In the genomic region with DNA sequence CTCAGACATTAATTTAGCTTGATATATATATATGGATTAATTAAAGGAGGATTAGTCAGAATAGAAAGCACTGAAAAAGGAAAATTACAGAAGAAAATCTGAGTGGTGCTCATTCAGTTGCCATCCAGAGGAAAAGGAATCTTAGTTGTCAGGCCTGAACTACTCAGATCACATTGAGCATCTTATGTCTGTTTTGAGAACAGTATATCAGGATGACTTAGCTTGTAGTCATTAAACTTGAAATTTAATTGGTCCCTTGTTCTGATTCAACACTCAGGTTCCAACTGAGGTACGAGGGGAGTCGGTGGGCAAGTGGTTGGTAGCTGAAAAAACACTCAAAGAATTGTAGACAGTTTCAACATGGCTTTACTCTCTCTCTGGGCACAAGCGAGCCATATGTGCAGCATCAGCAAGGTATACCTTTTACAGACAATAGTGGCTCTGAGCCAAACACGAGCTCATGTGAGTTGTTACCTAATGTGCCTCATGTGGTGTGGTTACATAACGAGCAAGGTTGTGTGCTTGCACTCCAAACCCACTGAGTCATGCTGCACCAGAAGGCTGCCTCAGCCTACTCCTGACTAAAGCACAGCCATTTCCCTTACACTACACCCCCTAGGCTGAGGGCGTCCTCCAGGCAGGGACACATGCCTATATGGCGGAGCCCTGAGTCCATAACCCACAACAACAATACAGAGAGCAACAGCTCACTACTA, we compare ENCODE assay signal across 19 cellular contexts.
DNase-seq lines count a peak whose midpoint lies in the region; ATAC-seq and TF ChIP-seq lines count a peak whose summit lies in the region.
"Had no signal": no experiment of that assay in that cellular context is flagged by ENCODE, and none has a peak within 500 bp of the region (broad histone marks: within the 10 kb centered on the region; RNA-seq: fewer than 3 reads in every experiment).

No MANE protein-coding gene starts in this region.

- ATAC-seq in stimulated activated effector memory CD8-positive, alpha-beta T cell treated with anti-CD3 and anti-CD28 coated beads, Interleukin-12 subunit alpha, Interleukin-12 subunit beta, amount 100 ng/mL, for 72 hours: peak; percentile 8
- ATAC-seq: GM12878, left cardiac atrium had no signal

- CTCF ChIA-PET in RWPE1 (lab: Yijun Ruan, JAX) (interaction anchor here (0.6 kb wide), 1 partner anchor 158 kb away, joined by 3 read pairs; no protein-coding TSS in a partner anchor), A673 (lab: Charles Lee) (no interaction called here)

- H3K4me3 Mint-ChIP-seq in stimulated activated effector memory CD8-positive, alpha-beta T cell treated with anti-CD3 and anti-CD28 coated beads, Interleukin-12 subunit alpha, Interleukin-12 subunit beta, amount 100 ng/mL, for 72 hours: no peak overlapping the region
- H3K4me3 Mint-ChIP-seq: CD4-positive, alpha-beta memory T cell had no signal

- no peaks in the 10 kb centered on the region for H3K27me3 ChIP-seq in A673 (replicated peaks; ENCODE audit: insufficient read depth, low read depth, low read length, poor library complexity)
- H3K27me3 ChIP-seq: right atrium auricular region, vagina had no signal

- no TSS peak for BruUV-seq in A673 (replicated peaks; lab: Mats Ljungman, UMichigan)

- no peak overlapping the region for H3K27ac ChIP-seq in RWPE1
- no peak overlapping the region for H3K27ac ChIP-seq in A673 (ENCODE audit: low read depth, low read length, poor library complexity, severe bottlenecking)
- H3K27ac ChIP-seq: right atrium auricular region, SK-N-MC, vagina had no signal

- no peaks in the 10 kb centered on the region for H3K36me3 Mint-ChIP-seq in stimulated activated effector memory CD8-positive, alpha-beta T cell treated with anti-CD3 and anti-CD28 coated beads, Interleukin-12 subunit alpha, Interleukin-12 subunit beta, amount 100 ng/mL, for 72 hours
- H3K36me3 Mint-ChIP-seq: CD4-positive, alpha-beta memory T cell had no signal

- no peaks in the 10 kb centered on the region for H3K4me1 ChIP-seq in A673 (ENCODE audit: insufficient read depth, low read length, poor library complexity, severe bottlenecking)
- H3K4me1 ChIP-seq: right atrium auricular region, vagina had no signal

- intact Hi-C loops in A673 (cut with micrococcal nuclease; ENCODE audit: unreplicated experiment): no loop called here

- H3K9me3 ChIP-seq in A673 (ENCODE audit: low read depth, low read length, poor library complexity, severe bottlenecking): no peaks in the 10 kb centered on the region
- H3K9me3 ChIP-seq: right atrium auricular region, vagina had no signal

- peak; percentile 33 for DNase-seq in NCI-H748 (lab: John Stamatoyannopoulos, UW; ENCODE audit: unreplicated experiment)
- no peak for DNase-seq in NCI-H748 treated with DMSO at 0.1 percent for 48 hours (lab: John Stamatoyannopoulos, UW)
- DNase-seq in RWPE1 (ENCODE audit: low spot score): peak; percentile 8
- DNase-seq in fibroblast of pulmonary artery (ENCODE audit: low read depth): peak; percentile 43
- no peak for DNase-seq in stimulated activated effector memory CD8-positive, alpha-beta T cell treated with anti-CD3 and anti-CD28 coated beads, Interleukin-12 subunit alpha, Interleukin-12 subunit beta, amount 100 ng/mL, for 72 hours (ENCODE audit: low spot score in 2 of 2)
- no peak for DNase-seq in A673 (ENCODE audit: low spot score)
- no peak for DNase-seq in NCI-H524 (lab: John Stamatoyannopoulos, UW)
- DNase-seq in epidermal melanocyte (ENCODE audit: insufficient read length, low spot score): no peak
- DNase-seq: ACHN; activated CD8-positive, alpha-beta memory T cell treated with anti-CD3 and anti-CD28 coated beads for 24 hours; CD4-positive, alpha-beta memory T cell; IMR-90; left cardiac atrium; NCI-H1048; NCI-H446 had no signal

- H3K4me3 ChIP-seq in fibroblast of pulmonary artery (replicated peaks; ENCODE audit: low read depth, low read length) (no peak overlapping the region), A673 (ENCODE audit: low read depth, low read length, poor library complexity, severe bottlenecking) (no peak overlapping the region)
- H3K4me3 ChIP-seq: GM12878, right atrium auricular region, SK-N-MC, vagina had no signal

- no peaks in the 10 kb centered on the region for H3K4me1 Mint-ChIP-seq in stimulated activated effector memory CD8-positive, alpha-beta T cell treated with anti-CD3 and anti-CD28 coated beads, Interleukin-12 subunit alpha, Interleukin-12 subunit beta, amount 100 ng/mL, for 72 hours
- H3K4me1 Mint-ChIP-seq: CD4-positive, alpha-beta memory T cell had no signal

- no peak overlapping the region for H3K27ac Mint-ChIP-seq in stimulated activated effector memory CD8-positive, alpha-beta T cell treated with anti-CD3 and anti-CD28 coated beads, Interleukin-12 subunit alpha, Interleukin-12 subunit beta, amount 100 ng/mL, for 72 hours
- H3K27ac Mint-ChIP-seq: CD4-positive, alpha-beta memory T cell had no signal

- no peak for TF ChIP-seq CTCF in RWPE1 (conservative IDR thresholded peaks at IDR 0.05; ENCODE audit: low read depth)
- TF ChIP-seq CTCF in fibroblast of pulmonary artery (IDR thresholded peaks at IDR 0.05; ENCODE audit: low read length, missing control alignments): no peak
- no peak for TF ChIP-seq CTCF in A673 (conservative IDR thresholded peaks at IDR 0.05; ENCODE audit: low read depth, low read length)

- no peaks in the 10 kb centered on the region for H3K9me3 Mint-ChIP-seq in stimulated activated effector memory CD8-positive, alpha-beta T cell treated with anti-CD3 and anti-CD28 coated beads, Interleukin-12 subunit alpha, Interleukin-12 subunit beta, amount 100 ng/mL, for 72 hours

- H3K36me3 ChIP-seq in A673 (ENCODE audit: insufficient read depth, low read length, poor library complexity, severe bottlenecking): no peaks in the 10 kb centered on the region
- H3K36me3 ChIP-seq: right atrium auricular region, vagina had no signal

- POLR2A ChIA-PET in RWPE1 (lab: Yijun Ruan, JAX; ENCODE audit: low non-redundant PET) (no interaction called here), A673 (lab: Charles Lee; ENCODE audit: low non-redundant PET) (no interaction called here)

Comparison
In these comparisons a context has a peak if more than half of its experiments do, and no peak if none do; other contexts are left out.
1. DNase-seq: peak in NCI-H748 (single experiment), RWPE1 (single experiment) and fibroblast of pulmonary artery (single experiment); none in NCI-H748 treated with DMSO at 0.1 percent for 48 hours (single experiment), stimulated activated effector memory CD8-positive, alpha-beta T cell treated with anti-CD3 and anti-CD28 coated beads, Interleukin-12 subunit alpha, Interleukin-12 subunit beta, amount 100 ng/mL, for 72 hours (0 of 2), A673 (single experiment), NCI-H524 (0 of 2) and epidermal melanocyte (single experiment).